Comparison of ENCODE assay signal across 10 cellular contexts in the genomic region with DNA sequence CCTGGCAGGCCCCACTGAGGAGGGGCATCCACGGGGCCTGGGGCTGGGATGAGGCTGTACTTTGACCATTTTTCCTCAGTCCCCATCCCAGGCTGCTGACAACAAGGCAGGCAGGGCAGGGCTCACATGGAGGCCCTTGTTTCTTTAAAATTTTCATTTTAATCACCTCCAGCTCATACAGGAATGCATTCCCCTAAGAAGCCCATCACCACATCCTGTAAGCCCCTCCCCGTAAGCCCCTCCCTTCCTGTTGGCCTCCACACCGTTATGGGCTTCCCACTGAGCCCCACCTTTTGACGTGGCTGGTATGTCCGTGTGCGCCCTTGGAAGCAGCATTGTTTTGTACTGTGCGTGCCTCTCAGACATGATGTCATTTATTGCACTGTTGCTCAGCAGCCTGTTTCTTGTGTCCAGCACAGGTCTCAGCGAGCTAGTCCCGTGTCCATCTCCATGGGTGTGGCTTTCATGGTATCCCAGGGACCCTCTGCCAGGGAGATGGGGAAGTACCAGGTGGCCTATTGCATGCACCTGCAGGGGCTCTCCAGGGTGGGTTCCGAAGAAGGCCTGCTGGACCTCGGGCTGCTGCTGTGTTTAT. TPM values are rescaled to one million over a fixed set of nuclear protein-coding genes. Genes with fewer than 3 reads are reported as not detected.
DNase-seq lines count a peak whose midpoint lies in the region; ATAC-seq, FAIRE-seq and TF ChIP-seq lines count a peak whose summit lies in the region.
"Had no signal": no experiment of that assay in that cellular context is flagged by ENCODE, and none has a peak within 500 bp of the region (broad histone marks: within the 10 kb centered on the region; RNA-seq: fewer than 3 reads in every experiment).

No MANE protein-coding gene starts in this region.

- peak overlapping the region; percentile 96; the same call in 1 of the 2 replicates for H2AK5ac ChIP-seq in H1 (ENCODE audit: low read depth, low read length)

- no peak overlapping the region for H3K27ac ChIP-seq in DND-41 (ENCODE audit: low read length)
- no peak overlapping the region for H3K27ac ChIP-seq in H1 (ENCODE audit: low read depth, low read length)

- DNase-seq in DND-41 (peak; percentile 23), NCI-H748 (lab: John Stamatoyannopoulos, UW; ENCODE audit: unreplicated experiment) (peak; percentile 88), H1 (ENCODE audit: low read depth in 1 of 2, low spot score in 2 of 2) (peak in 1 of 2 experiments; percentile 42), nephron progenitor cell (no peak), HEK293T (ENCODE audit: extremely low spot score) (no peak), NCI-H2081 treated with DMSO at 0.1 percent for 48 hours (lab: John Stamatoyannopoulos, UW) (no peak)
- DNase-seq: HFFc6, NCI-H1105, OCI-M1 had no signal

- no peak overlapping the region for H4K5ac ChIP-seq in H1 (ENCODE audit: insufficient read length, low read depth, low read length)

- H3K4me1 ChIP-seq in DND-41 (ENCODE audit: insufficient read depth, low read length) (peaks cover 6% of the 10 kb centered on the region), H1 (replicated peaks in 1 of 4; ENCODE audit: control insufficient read depth in 3 of 4, insufficient read depth in 4 of 4, low read length in 3 of 4) (peaks cover 9 to 36% (median 22%) of the 10 kb centered on the region in 4 experiments)

- H3K79me1 ChIP-seq in H1 (ENCODE audit: low read depth, low read length): peaks cover 5% of the 10 kb centered on the region; the same call in 1 of the 2 replicates

- H2BK15ac ChIP-seq in H1 (ENCODE audit: low read length): 0 out of 2 replicates have a peak overlapping the region, but pooled peaks have one; percentile 72

- H2AFZ ChIP-seq in DND-41 (ENCODE audit: low read depth, low read length) (no peak overlapping the region), H1 (ENCODE audit: low read length) (no peak overlapping the region)

- H3K18ac ChIP-seq in H1 (ENCODE audit: extremely low read depth, low read length): peak overlapping the region; percentile 2; the same call in 1 of the 2 replicates

- POLR2A ChIA-PET in H1 (lab: Charles Lee; ENCODE audit: partially characterized antibody): no interaction called here
- POLR2A ChIA-PET in HEK293T (lab: Yijun Ruan, JAX): no interaction called here

- H4K91ac ChIP-seq in H1 (replicated peaks; ENCODE audit: insufficient read length, low read length): peak overlapping the region; percentile 75

- H3K23ac ChIP-seq in H1 (ENCODE audit: insufficient read length): no peak overlapping the region

- H3K14ac ChIP-seq in H1 (ENCODE audit: insufficient read length): no peak overlapping the region

- peak overlapping the region; percentile 66 for H3K27ac Mint-ChIP-seq in nephron progenitor cell
- H3K27ac Mint-ChIP-seq: HFFc6 had no signal

- no peaks in the 10 kb centered on the region; the same call in 1 of the 2 replicates for H3K36me3 ChIP-seq in DND-41 (ENCODE audit: insufficient read depth, low read length)
- no peaks in the 10 kb centered on the region for H3K36me3 ChIP-seq in H1 (ENCODE audit: control insufficient read depth in 2 of 4, insufficient read depth in 4 of 4, low read length in 3 of 4)

- H3K27me3 ChIP-seq in DND-41 (ENCODE audit: insufficient read depth, low read length, poor library complexity) (no peaks in the 10 kb centered on the region), H1 (replicated peaks in 1 of 4; ENCODE audit: control insufficient read depth in 3 of 4, extremely low read depth in 1 of 4, insufficient read depth in 3 of 4, low read length in 3 of 4) (no peaks in the 10 kb centered on the region; a peak in 1 of 7 replicates)

- peaks cover 58% of the 10 kb centered on the region for H3K4me1 Mint-ChIP-seq in nephron progenitor cell

- peak overlapping the region; percentile 99 for H2BK20ac ChIP-seq in H1 (ENCODE audit: low read length)

- H3K27me3 Mint-ChIP-seq in nephron progenitor cell (ENCODE audit: low read depth, poor library complexity): peaks cover 3% of the 10 kb centered on the region

- CTCF ChIA-PET in H1 (lab: Charles Lee; ENCODE audit: partially characterized antibody): interaction anchor here (0.6 to 1.5 kb wide), 6 partner anchors 11 to 296 kb away, joined by 3 to 6 read pairs (median 4); no protein-coding TSS in a partner anchor
- CTCF ChIA-PET in HEK293T (lab: Yijun Ruan, JAX): no interaction called here

- TF ChIP-seq CTCF in DND-41 (IDR thresholded peaks at IDR 0.05; ENCODE audit: borderline replicate concordance, extremely low read depth, low read length, poor library complexity, severe bottlenecking) (no peak), H1 (IDR thresholded peaks at IDR 0.05; ENCODE audit: control extremely low read depth in 1 of 3, insufficient read depth in 1 of 3, low read depth in 1 of 3, low read length in 3 of 3) (no peak), nephron progenitor cell (IDR thresholded peaks at IDR 0.05) (no peak)

- TF ChIP-seq EP300 in H1 (IDR thresholded peaks at IDR 0.05; ENCODE audit: borderline replicate concordance in 1 of 2, low read depth in 2 of 2, low read length in 2 of 2): no peak

- FAIRE-seq in H1 (lab: Jason Lieb, UNC): no peak

- no peak overlapping the region for H3K56ac ChIP-seq in H1 (replicated peaks; ENCODE audit: insufficient read length, low read depth, low read length)

- no peaks in the 10 kb centered on the region for H3K9me3 ChIP-seq in DND-41 (ENCODE audit: insufficient read depth, low read length, severe bottlenecking)
- no peaks in the 10 kb centered on the region for H3K9me3 ChIP-seq in H1 (ENCODE audit: insufficient read depth in 2 of 2, low read depth in 1 of 2, low read length in 1 of 2)

- H3K4me2 ChIP-seq in DND-41 (ENCODE audit: insufficient read depth, low read length): no peak overlapping the region
- H3K4me2 ChIP-seq in H1 (ENCODE audit: insufficient read depth in 1 of 2, low read depth in 2 of 2, low read length in 2 of 2): no peak overlapping the region; a peak in 1 of 4 replicates

- WGBS in H1 (ENCODE audit: extremely low coverage in 1 of 2, insufficient coverage in 1 of 2, insufficient read length in 1 of 2, insufficient replicate concordance in 2 of 2, low coverage in 1 of 2, low lambda C conversion rate in 2 of 2, missing lambda C conversion rate in 1 of 2), 2 experiments: 83% methylated on average over 11 of the region's 11 CpGs; no CpG with 5 or more reads in 1 of the 2 experiments

- peaks cover under 1% of the 10 kb centered on the region for H3K9me3 Mint-ChIP-seq in nephron progenitor cell
- H3K9me3 Mint-ChIP-seq: HFFc6 had no signal

- H3K36me3 Mint-ChIP-seq in nephron progenitor cell (ENCODE audit: low read depth): peaks cover 13% of the 10 kb centered on the region

- H3K79me2 ChIP-seq in DND-41 (ENCODE audit: insufficient read depth, low read length) (peaks cover 93% of the 10 kb centered on the region), H1 (ENCODE audit: control insufficient read depth in 1 of 2, insufficient read depth in 2 of 2, low read length in 2 of 2) (peaks cover 0 to 21% of the 10 kb centered on the region in 2 experiments; a peak in 2 of 4 replicates)

- H3K4me3 ChIP-seq in DND-41 (ENCODE audit: low read depth in 1 of 2, low read length in 2 of 2): no peak overlapping the region
- H3K4me3 ChIP-seq in H1 (ENCODE audit: extremely low read depth in 1 of 4, insufficient read depth in 2 of 4, low read depth in 3 of 4, low read length in 4 of 4): no peak overlapping the region; a peak in 1 of 8 replicates

- H4K8ac ChIP-seq in H1 (ENCODE audit: extremely low read depth, insufficient read depth, low read length): no peak overlapping the region

- no peak overlapping the region for H2BK120ac ChIP-seq in H1 (replicated peaks; ENCODE audit: low read depth, low read length)

- peak; percentile 60 for ATAC-seq in DND-41 (ENCODE audit: insufficient read depth, low read depth)
- no peak for ATAC-seq in HG03095 (IDR thresholded peaks at IDR 0.05; ENCODE audit: unreplicated experiment)

- TF ChIP-seq POLR2A in H1 (IDR thresholded peaks at IDR 0.05; ENCODE audit: control extremely low read depth in 1 of 2, low read depth in 2 of 2, low read length in 2 of 2): no peak

- H4K20me1 ChIP-seq in DND-41 (ENCODE audit: insufficient read depth, low read length) (peaks cover 77% of the 10 kb centered on the region), H1 (replicated peaks in 1 of 2; ENCODE audit: control insufficient read depth in 1 of 2, insufficient read depth in 2 of 2, low read length in 2 of 2) (peaks cover 0 to 8% of the 10 kb centered on the region in 2 experiments)

- no peak overlapping the region for H3K9ac ChIP-seq in DND-41 (ENCODE audit: low read depth, low read length)
- H3K9ac ChIP-seq in H1 (replicated peaks in 1 of 4; ENCODE audit: extremely low read depth in 1 of 4, low read depth in 3 of 4, low read length in 3 of 4): no peak overlapping the region

- peaks cover 3% of the 10 kb centered on the region for H3K23me2 ChIP-seq in H1 (ENCODE audit: low read depth, low read length)

- no peak overlapping the region for H3K4me3 Mint-ChIP-seq in nephron progenitor cell
- H3K4me3 Mint-ChIP-seq: HFFc6 had no signal

- no peak for TF ChIP-seq RAD21 in H1 (IDR thresholded peaks at IDR 0.05 in 1 of 2, conservative IDR thresholded peaks at IDR 0.05 in 1 of 2; ENCODE audit: low read depth in 2 of 2, low read length in 2 of 2)

- H2BK12ac ChIP-seq in H1 (ENCODE audit: low read depth, low read length): peak overlapping the region; percentile 100; the same call in 1 of the 2 replicates

- H2BK5ac ChIP-seq in H1 (ENCODE audit: low read depth, low read length): peak overlapping the region; percentile 98; the same call in 1 of the 2 replicates

- H3K4ac ChIP-seq in H1 (replicated peaks; ENCODE audit: insufficient read length, low read depth, low read length): no peak overlapping the region

TF ChIP-seq in H1, 55 proteins besides CTCF, POLR2A, EP300 and RAD21 (continues in another document):
- TF ChIP-seq, protein P1, sequence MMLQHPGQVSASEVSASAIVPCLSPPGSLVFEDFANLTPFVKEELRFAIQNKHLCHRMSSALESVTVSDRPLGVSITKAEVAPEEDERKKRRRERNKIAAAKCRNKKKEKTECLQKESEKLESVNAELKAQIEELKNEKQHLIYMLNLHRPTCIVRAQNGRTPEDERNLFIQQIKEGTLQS (IDR thresholded peaks at IDR 0.05; ENCODE audit: insufficient read depth, low read depth, low read length): no peak

RNA-seq across cellular contexts. Expression of a gene that starts 22.4 kb away (rescaled TPM):
- 9.4 and 9.5 TPM in 2 replicates for total RNA-seq in H1 (2021; fragmentation: NEBNext Ultra II Directional; extraction: Animal tissue kit (Norgen Biotek cat#: 25700))
- 3.4 and 3.7 TPM in 2 replicates for polyA plus RNA-seq in H1 (2011; rRNA removed)
- polyA plus RNA-seq in H1 (2011; cell fraction: cytosol; rRNA removed): 3.9 TPM
- polyA plus RNA-seq in H1 (2011; cell fraction: nucleus; rRNA removed): 8.1 TPM
- 6.4 to 7.2 TPM (median 6.8 TPM) in 4 replicates for polyA plus RNA-seq in H1 (2012, experiment 1 of 2)
- polyA plus RNA-seq in H1 (2012, experiment 2 of 2): 5.4 TPM
- 5.1 TPM for polyA plus RNA-seq in H1 (2013, experiment 1 of 2)
- 5.6 TPM for polyA plus RNA-seq in H1 (2013, experiment 2 of 2)
- polyA minus RNA-seq in H1 (2011; rRNA and poly(A)+ RNA removed): 3.4 and 3.8 TPM in 2 replicates
- polyA minus RNA-seq in H1 (2011; cell fraction: cytosol; rRNA and poly(A)+ RNA removed): 3.2 TPM
- 4.7 TPM for polyA minus RNA-seq in H1 (2011; cell fraction: nucleus; rRNA and poly(A)+ RNA removed)

Comparison
In these comparisons a context has a peak if more than half of its experiments do, and no peak if none do; other contexts are left out.
1. DNase-seq: peak in DND-41 (single experiment) and NCI-H748 (single experiment); none in nephron progenitor cell (single experiment), HEK293T (single experiment) and NCI-H2081 treated with DMSO at 0.1 percent for 48 hours (single experiment).